In genomic region chr4:184648220-184649025, GRCh38 we compare ENCODE assay signal across 8 cellular contexts. TPM values are rescaled to one million over a fixed set of nuclear protein-coding genes. Genes with fewer than 3 reads are reported as not detected.
A peak's percentile ranks its signal among the peaks of the same experiment; 100 is the strongest.
DNase-seq lines count a peak whose midpoint lies in the region; ATAC-seq and TF ChIP-seq lines count a peak whose summit lies in the region.

No MANE protein-coding gene starts in this region.

- no peaks in the 10 kb centered on the region; the same call in 1 of the 2 replicates for H4K20me1 ChIP-seq in PC-9 (ENCODE audit: insufficient read depth)
- peaks cover 42% of the 10 kb centered on the region for H4K20me1 ChIP-seq in neural progenitor cell (ENCODE audit: low read depth)

- H3K4me3 Mint-ChIP-seq in neural progenitor cell: peak overlapping the region; percentile 90

- H3K79me2 ChIP-seq in PC-9 (ENCODE audit: low read depth) (peaks cover 48% of the 10 kb centered on the region), neural progenitor cell (ENCODE audit: low read depth) (peaks cover 67% of the 10 kb centered on the region)

- TF ChIP-seq CTCF in PC-9 (conservative IDR thresholded peaks at IDR 0.05) (no peak), neural progenitor cell (IDR thresholded peaks at IDR 0.05) (no peak), thyroid gland (IDR thresholded peaks at IDR 0.05) (peak in 1 of 6 experiments; percentile 22)

- peak overlapping the region; percentile 90 for H3K4me2 ChIP-seq in PC-9
- peak overlapping the region; percentile 90 for H3K4me2 ChIP-seq in neural progenitor cell

- ATAC-seq in HG02970 (IDR thresholded peaks at IDR 0.05; ENCODE audit: low FRiP score, unreplicated experiment): peak; percentile 27

- H3K9ac ChIP-seq in neural progenitor cell: peak overlapping the region; percentile 79

- H2AFZ ChIP-seq in PC-9 (peak overlapping the region; percentile 76), neural progenitor cell (replicated peaks) (peak overlapping the region; percentile 59)

- H3K27ac ChIP-seq in PC-9: peak overlapping the region; percentile 73
- peak overlapping the region; percentile 89 for H3K27ac ChIP-seq in neural progenitor cell
- H3K27ac ChIP-seq in thyroid gland: peak overlapping the region; percentile 92 to 94 (median 94)

- DNase-seq in NOMO-1 (lab: John Stamatoyannopoulos, UW; ENCODE audit: unreplicated experiment in 2 of 2) (peak; percentile 11 to 22), NOMO-1 treated with dmso at 0.1 percent for 144 hours (lab: John Stamatoyannopoulos, UW; ENCODE audit: unreplicated experiment) (no peak), PC-9 (peak; percentile 34 to 50), foreskin melanocyte (peak; percentile 58), neural progenitor cell (ENCODE audit: low spot score) (peak; percentile 69), thyroid gland (peak; percentile 66 to 68)
- DNase-seq in activated gamma-delta T cell treated with anti-CD3 and anti-CD28 coated beads, Interleukin-2, amount 50 U/mL, for 16 hours (ENCODE audit: low read depth): peak; percentile 28

- H3F3A ChIP-seq in PC-9 (ENCODE audit: insufficient read depth, low read depth) (no peaks in the 10 kb centered on the region), neural progenitor cell (ENCODE audit: low read depth) (peaks cover 27% of the 10 kb centered on the region)

- peak in 1 of 2 donors; percentile 26 for TF ChIP-seq POLR2A in thyroid gland (IDR thresholded peaks at IDR 0.05)

- POLR2A ChIA-PET in PC-9 (lab: Charles Lee; ENCODE audit: unreplicated experiment): interaction anchor here (0.7 to 1.2 kb wide), 2 partner anchors 77 to 111 kb away, joined by 3 to 4 read pairs; no protein-coding TSS in a partner anchor

- peaks cover 2% of the 10 kb centered on the region for H3K36me3 Mint-ChIP-seq in neural progenitor cell

- CTCF ChIA-PET in PC-9 (lab: Charles Lee): interaction anchor here (0.6 kb wide), 1 partner anchor 99 kb away, joined by 6 read pairs; no protein-coding TSS in a partner anchor

- WGBS in thyroid gland, 2 donors: 1 to 2% methylated on average over 23 to 27 of the region's 53 CpGs

- no peaks in the 10 kb centered on the region for H3K9me2 ChIP-seq in PC-9 (ENCODE audit: insufficient read depth)

- no peaks in the 10 kb centered on the region for H3K9me3 Mint-ChIP-seq in neural progenitor cell

- H3K36me3 ChIP-seq in PC-9 (ENCODE audit: low read depth) (no peaks in the 10 kb centered on the region), neural progenitor cell (no peaks in the 10 kb centered on the region), thyroid gland (no peaks in the 10 kb centered on the region)

- peak overlapping the region; percentile 83 for H3K4me3 ChIP-seq in PC-9
- peak overlapping the region; percentile 89 for H3K4me3 ChIP-seq in neural progenitor cell
- peak overlapping the region; percentile 78 to 95 (median 86) for H3K4me3 ChIP-seq in thyroid gland (replicated peaks in 1 of 3)

- H3K4me1 Mint-ChIP-seq in neural progenitor cell: peaks cover 55% of the 10 kb centered on the region

- intact Hi-C loops in PC-9 (cut with micrococcal nuclease; ENCODE audit: unreplicated experiment) (loop anchor here (1.0 to 10.0 kb wide), 8 partner anchors 52 to 382 kb away; partner anchors contain the start of gene IRF2), thyroid gland (cut with DNase I) (no loop called here)

- no TSS peak for BruUV-seq in PC-9 (replicated peaks; lab: Mats Ljungman, UMichigan)

- H3K27me3 Mint-ChIP-seq in neural progenitor cell (ENCODE audit: insufficient read depth, low read depth): no peaks in the 10 kb centered on the region

- H3K9me3 ChIP-seq in PC-9 (ENCODE audit: insufficient read depth, low read depth): no peaks in the 10 kb centered on the region
- H3K9me3 ChIP-seq in neural progenitor cell (ENCODE audit: low read depth): no peaks in the 10 kb centered on the region
- H3K9me3 ChIP-seq in thyroid gland: no peaks in the 10 kb centered on the region

- peak overlapping the region; percentile 58 for H3K27ac Mint-ChIP-seq in neural progenitor cell

- H3K4me1 ChIP-seq in PC-9 (replicated peaks; ENCODE audit: insufficient read depth): peaks cover 20% of the 10 kb centered on the region
- H3K4me1 ChIP-seq in neural progenitor cell: peaks cover 29% of the 10 kb centered on the region
- peaks cover 21 to 25% of the 10 kb centered on the region in 2 donors for H3K4me1 ChIP-seq in thyroid gland

- no peaks in the 10 kb centered on the region for H3K27me3 ChIP-seq in PC-9 (ENCODE audit: insufficient read depth, low read depth)
- H3K27me3 ChIP-seq in neural progenitor cell: no peaks in the 10 kb centered on the region
- H3K27me3 ChIP-seq in thyroid gland: no peaks in the 10 kb centered on the region

RNA-seq across cellular contexts. Expression of gene CASP3, which starts 0.8 kb away (rescaled TPM):
- 33.5 and 35.7 TPM in 2 replicates for total RNA-seq in PC-9 (2021)
- 46.1 and 69.8 TPM in 2 replicates for total RNA-seq in neural progenitor cell (ENCODE audit: low replicate concordance)
- total RNA-seq in thyroid gland: 10 to 100 TPM; 10.1 to 23.6 (median 15.7) TPM

RNA-seq across cellular contexts. Expression of gene PRIMPOL, which starts 1.1 kb away (rescaled TPM):
- total RNA-seq in PC-9 (2021) (23.2 and 29.5 TPM in 2 replicates), neural progenitor cell (ENCODE audit: low replicate concordance) (22.4 and 46.6 TPM in 2 replicates), thyroid gland (10 to 100 TPM; 14.4 to 29.4 (median 22.3) TPM)
